Comparison of ENCODE assay signal across 14 cellular contexts in genomic region chr17:76531501-76532038, GRCh38. TPM values are rescaled to one million over a fixed set of nuclear protein-coding genes. Genes with fewer than 3 reads are reported as not detected.
DNase-seq lines count a peak whose midpoint lies in the region; ATAC-seq, FAIRE-seq and TF ChIP-seq lines count a peak whose summit lies in the region.
"Had no signal": no experiment of that assay in that cellular context is flagged by ENCODE, and none has a peak within 500 bp of the region (broad histone marks: within the 10 kb centered on the region; RNA-seq: fewer than 3 reads in every experiment).

No MANE protein-coding gene starts in this region.

- H3K27me3 Mint-ChIP-seq in chondrocyte (ENCODE audit: low read depth): no peaks in the 10 kb centered on the region

- intact Hi-C loops in cardiac septum (cut with DNase I): no loop called here
- intact Hi-C loops in left cardiac atrium (cut with DNase I): no loop called here
- intact Hi-C loops in upper lobe of right lung (cut with DNase I): no loop called here

- no peaks in the 10 kb centered on the region for H3F3A ChIP-seq in MM.1S (ENCODE audit: insufficient read depth, low read length)

- H4K20me1 ChIP-seq in fibroblast of lung (ENCODE audit: control insufficient read depth, extremely low read depth, insufficient read depth, low read length) (no peaks in the 10 kb centered on the region), osteoblast (ENCODE audit: insufficient read depth, low read length) (no peaks in the 10 kb centered on the region), MM.1S (ENCODE audit: insufficient read depth, low read length) (no peaks in the 10 kb centered on the region)

- peak overlapping the region; percentile 97 for H3K27ac ChIP-seq in fibroblast of lung (ENCODE audit: insufficient read depth, low read length)
- peak overlapping the region; percentile 98 for H3K27ac ChIP-seq in osteoblast (ENCODE audit: low read depth, low read length)
- peak overlapping the region; percentile 89 for H3K27ac ChIP-seq in upper lobe of right lung
- H3K27ac ChIP-seq in MM.1S (ENCODE audit: low read length): no peak overlapping the region

- H3K9ac ChIP-seq in fibroblast of lung (ENCODE audit: insufficient read depth, low read length) (no peak overlapping the region), MM.1S (ENCODE audit: low read length) (no peak overlapping the region)

- H3K9me2 ChIP-seq in MM.1S (replicated peaks; ENCODE audit: insufficient read depth, low read length): no peaks in the 10 kb centered on the region

- FAIRE-seq in HTR-8/SVneo (lab: Jason Lieb, UNC): no peak
- FAIRE-seq: bronchial epithelial cell had no signal

- no peaks in the 10 kb centered on the region for H3K79me2 ChIP-seq in fibroblast of lung (ENCODE audit: control insufficient read depth, insufficient read depth, low read length)
- peaks cover 3% of the 10 kb centered on the region for H3K79me2 ChIP-seq in osteoblast (ENCODE audit: insufficient read depth, low read length)
- H3K79me2 ChIP-seq in MM.1S (ENCODE audit: low read length): no peaks in the 10 kb centered on the region

- H3K36me3 ChIP-seq in fibroblast of lung (ENCODE audit: control insufficient read depth, insufficient read depth, low read length): peaks cover 3% of the 10 kb centered on the region
- H3K36me3 ChIP-seq in osteoblast (ENCODE audit: insufficient read depth, low read length): no peaks in the 10 kb centered on the region
- H3K36me3 ChIP-seq in upper lobe of right lung: no peaks in the 10 kb centered on the region
- no peaks in the 10 kb centered on the region for H3K36me3 ChIP-seq in MM.1S (replicated peaks; ENCODE audit: insufficient read depth, low read length)

- ATAC-seq in left cardiac atrium (no peak), upper lobe of right lung (no peak)
- ATAC-seq: mucosa of descending colon had no signal

- H3K4me3 ChIP-seq in fibroblast of lung (replicated peaks in 1 of 4; ENCODE audit: control extremely low read depth in 1 of 4, insufficient read depth in 1 of 4, low read depth in 3 of 4, low read length in 4 of 4): no peak overlapping the region
- H3K4me3 ChIP-seq in osteoblast (ENCODE audit: insufficient read depth, low read length): no peak overlapping the region
- no peak overlapping the region for H3K4me3 ChIP-seq in upper lobe of right lung
- no peak overlapping the region for H3K4me3 ChIP-seq in MM.1S (ENCODE audit: low read length)
- H3K4me3 ChIP-seq: mucosa of descending colon had no signal

- no peak overlapping the region for H2AFZ ChIP-seq in fibroblast of lung (ENCODE audit: low read length)
- no peak overlapping the region for H2AFZ ChIP-seq in osteoblast (ENCODE audit: low read length)
- H2AFZ ChIP-seq in MM.1S (ENCODE audit: low read length): no peak overlapping the region

- peaks cover 43% of the 10 kb centered on the region for H3K4me1 ChIP-seq in fibroblast of lung (ENCODE audit: control insufficient read depth, extremely low read depth, insufficient read depth, low read length)
- H3K4me1 ChIP-seq in osteoblast (ENCODE audit: insufficient read depth, low read length): peaks cover 48% of the 10 kb centered on the region
- peaks cover 54% of the 10 kb centered on the region for H3K4me1 ChIP-seq in upper lobe of right lung
- H3K4me1 ChIP-seq in MM.1S (ENCODE audit: low read length): peaks cover 5% of the 10 kb centered on the region; the same call in 1 of the 2 replicates

- TF ChIP-seq CTCF in fibroblast of lung (conservative IDR thresholded peaks at IDR 0.05 in 1 of 2, IDR thresholded peaks at IDR 0.05 in 1 of 2; ENCODE audit: low read depth in 1 of 2, low read length in 2 of 2) (no peak), osteoblast (IDR thresholded peaks at IDR 0.05; ENCODE audit: extremely low read depth, low read depth, low read length) (no peak), upper lobe of right lung (IDR thresholded peaks at IDR 0.05) (no peak), chondrocyte (IDR thresholded peaks at IDR 0.05) (no peak), MM.1S (IDR thresholded peaks at IDR 0.05; ENCODE audit: low read length) (no peak)

- no peaks in the 10 kb centered on the region for H3K9me3 ChIP-seq in fibroblast of lung (ENCODE audit: control insufficient read depth, insufficient read depth, low read depth, low read length)
- no peaks in the 10 kb centered on the region for H3K9me3 ChIP-seq in osteoblast (ENCODE audit: low read depth, low read length)
- no peaks in the 10 kb centered on the region for H3K9me3 ChIP-seq in upper lobe of right lung
- H3K9me3 ChIP-seq in MM.1S (replicated peaks; ENCODE audit: insufficient read depth, low read length): no peaks in the 10 kb centered on the region
- H3K9me3 ChIP-seq: mucosa of descending colon had no signal

- H3K27me3 ChIP-seq in fibroblast of lung (ENCODE audit: control insufficient read depth, insufficient read depth, low read length) (no peaks in the 10 kb centered on the region), osteoblast (ENCODE audit: insufficient read depth, low read length) (peaks cover 2% of the 10 kb centered on the region), upper lobe of right lung (no peaks in the 10 kb centered on the region), MM.1S (replicated peaks; ENCODE audit: insufficient read depth, low read length) (peaks cover 77% of the 10 kb centered on the region)

- H3K4me3 Mint-ChIP-seq in chondrocyte (ENCODE audit: unreplicated experiment): no peak overlapping the region

- H3K9me3 Mint-ChIP-seq in chondrocyte (ENCODE audit: low read depth): no peaks in the 10 kb centered on the region

- DNase-seq in cardiac septum (ENCODE audit: low spot score) (peak; percentile 64), left cardiac atrium (no peak), fibroblast of lung (ENCODE audit: low read depth in 2 of 2) (no peak), osteoblast (ENCODE audit: insufficient read length, low spot score, missing footprints) (peak; percentile 36), upper lobe of right lung (no peak), HTR-8/SVneo (ENCODE audit: insufficient read length, low spot score) (no peak), chondrocyte (ENCODE audit: low spot score) (no peak), MM.1S (no peak)
- DNase-seq: activated CD4-positive, alpha-beta T cell treated with anti-CD3 and anti-CD28 coated beads, Interleukin-2, amount 50 U/mL, for 1 hour; Kasumi-1; NCI-H2081 treated with DMSO at 0.1 percent for 48 hours; stimulated activated CD4-positive, alpha-beta T cell treated with anti-CD3 and anti-CD28 coated beads, Interleukin-12 subunit alpha, Interleukin-12 subunit beta, amount 100 ng/mL, for 4 hours had no signal

- H3K36me3 Mint-ChIP-seq in chondrocyte (ENCODE audit: low read depth): no peaks in the 10 kb centered on the region

- H3K4me2 ChIP-seq in fibroblast of lung (ENCODE audit: extremely low read depth, insufficient read depth, low read length): no peak overlapping the region
- no peak overlapping the region for H3K4me2 ChIP-seq in osteoblast (ENCODE audit: insufficient read depth, low read length)
- no peak overlapping the region for H3K4me2 ChIP-seq in MM.1S (ENCODE audit: low read depth, low read length)

- H3K27ac Mint-ChIP-seq in chondrocyte (ENCODE audit: unreplicated experiment): no peak overlapping the region

- H3K4me1 Mint-ChIP-seq in chondrocyte (ENCODE audit: low read depth): peaks cover 38% of the 10 kb centered on the region

RNA-seq across cellular contexts. Expression of gene CYGB, which starts 5.9 kb away (rescaled TPM):
- 17.6 TPM for total RNA-seq in cardiac septum
- total RNA-seq in left cardiac atrium: 10 to 100 TPM; 45.7 to 70.8 TPM
- total RNA-seq in fibroblast of lung: 12.4 and 19.5 TPM in 2 replicates
- 9.1 and 10.0 TPM in 2 replicates for polyA plus RNA-seq in fibroblast of lung
- 19.9 and 25.0 TPM in 2 replicates for polyA plus RNA-seq in fibroblast of lung (2012)
- 15.1 and 19.0 TPM in 2 replicates for polyA minus RNA-seq in fibroblast of lung (ENCODE audit: low replicate concordance)
- total RNA-seq in osteoblast: 39.1 and 74.0 TPM in 2 replicates
- total RNA-seq in upper lobe of right lung: 34.3 TPM
- total RNA-seq in chondrocyte: 0.48 to 5.4 TPM (median 4.6 TPM) in 3 replicates

RNA-seq across cellular contexts. Expression of gene PRCD, which starts 8.3 kb away (rescaled TPM):
- total RNA-seq in cardiac septum (2.7 TPM), left cardiac atrium (1 to 10 TPM; 5.5 to 7.7 TPM), fibroblast of lung (4.1 and 4.3 TPM in 2 replicates), osteoblast (4.0 and 5.3 TPM in 2 replicates), upper lobe of right lung (7.7 TPM), chondrocyte (0.55 to 1.0 TPM (median 0.92 TPM) in 3 replicates)
- polyA plus RNA-seq in fibroblast of lung: 0.72 and 0.89 TPM in 2 replicates
- polyA plus RNA-seq in fibroblast of lung (2012): 1.1 and 2.0 TPM in 2 replicates
- polyA minus RNA-seq in fibroblast of lung (ENCODE audit: low replicate concordance): not detected in 2 replicates
- total RNA-seq: bronchial epithelial cell had no signal

RNA-seq across cellular contexts. Expression of gene RHBDF2, which starts 30.3 kb away (rescaled TPM):
- 11.5 TPM for total RNA-seq in cardiac septum
- 10 to 100 TPM; 16.0 to 18.9 TPM for total RNA-seq in left cardiac atrium
- 3.9 and 5.1 TPM in 2 replicates for total RNA-seq in fibroblast of lung
- 0.94 and 1.7 TPM in 2 replicates for polyA plus RNA-seq in fibroblast of lung
- 2.8 TPM in 2 replicates for polyA plus RNA-seq in fibroblast of lung (2012)
- polyA minus RNA-seq in fibroblast of lung (ENCODE audit: low replicate concordance): 2.4 and 3.9 TPM in 2 replicates
- total RNA-seq in osteoblast: 7.1 and 8.3 TPM in 2 replicates
- 46.4 TPM for total RNA-seq in upper lobe of right lung
- 4.7 to 5.4 TPM (median 4.9 TPM) in 3 replicates for total RNA-seq in chondrocyte

RNA-seq across cellular contexts. Expression of gene ST6GALNAC2, which starts 54.1 kb away (rescaled TPM):
- total RNA-seq in cardiac septum (6.2 TPM), left cardiac atrium (1 to 10 TPM; 5.0 to 5.1 TPM), fibroblast of lung (0.83 and 1.0 TPM in 2 replicates), osteoblast (0.36 and 0.59 TPM in 2 replicates), upper lobe of right lung (24.5 TPM), chondrocyte (1.5 to 3.0 TPM (median 2.8 TPM) in 3 replicates)
- polyA plus RNA-seq in fibroblast of lung: 0.42 and 1.3 TPM in 2 replicates
- polyA plus RNA-seq in fibroblast of lung (2012): 0.40 and 1.5 TPM in 2 replicates
- 3.4 TPM in 1 of 2 replicates, not detected in the other for polyA minus RNA-seq in fibroblast of lung (ENCODE audit: low replicate concordance)

Comparison
In these comparisons a context has a peak if more than half of its experiments do, and no peak if none do; other contexts are left out.
1. DNase-seq: peak in cardiac septum (single experiment) and osteoblast (single experiment); none in left cardiac atrium (single experiment), fibroblast of lung (0 of 2), upper lobe of right lung (single experiment), HTR-8/SVneo (single experiment), chondrocyte (single experiment) and MM.1S (single experiment).